In the genomic region with DNA sequence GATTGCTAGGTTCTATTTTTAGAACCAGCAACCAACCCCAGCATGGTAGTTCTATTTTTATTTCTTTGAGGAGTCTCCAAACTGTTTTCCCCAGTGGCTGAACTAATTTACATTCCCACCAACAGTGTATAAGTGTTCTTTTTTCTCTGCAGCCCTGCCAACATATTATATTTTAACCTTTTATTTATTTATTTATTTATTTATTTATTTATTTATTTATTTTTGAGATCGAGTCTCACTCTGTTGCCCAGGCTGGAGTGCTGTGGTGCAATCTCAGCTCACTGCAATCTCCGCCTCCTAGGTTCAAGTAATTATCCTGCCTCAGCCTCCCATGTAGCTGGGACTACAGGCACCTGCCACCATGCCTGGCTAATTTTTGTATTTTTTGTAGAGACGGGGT, we compare ENCODE assay signal across 3 cellular contexts.
DNase-seq lines count a peak whose midpoint lies in the region; ATAC-seq, FAIRE-seq and TF ChIP-seq lines count a peak whose summit lies in the region.
"Not testable (repeated sequence)": the region's sequence is repeated elsewhere in the genome, so short reads cannot be mapped to it uniquely, and the experiment has no call there.

No MANE protein-coding gene starts in this region.

- ATAC-seq in A549: not testable (repeated sequence)

- not testable (repeated sequence) for H3K36me3 ChIP-seq in HEK293 (ENCODE audit: control insufficient read depth in 2 of 2, insufficient read depth in 1 of 2, low read length in 2 of 2)

- not testable (repeated sequence) for TF ChIP-seq EP300 in A549 (IDR thresholded peaks at IDR 0.05)

- POLR2A ChIA-PET in A549 (lab: Yijun Ruan, JAX); HEK293 (lab: Yijun Ruan, JAX): not testable (repeated sequence)

- 98% methylated on average over 3 of the region's 3 CpGs for WGBS in A549 (ENCODE audit: missing lambda C conversion rate)

- H3K4me1 ChIP-seq in A549; HEK293 (ENCODE audit: control insufficient read depth, insufficient read depth, low read length): not testable (repeated sequence)

- not testable (repeated sequence) for H3K4me3 ChIP-seq in A549; HEK293 (ENCODE audit: low read depth, low read length)

- not testable (repeated sequence) for H3K9me3 ChIP-seq in A549; HEK293 (ENCODE audit: control insufficient read depth, insufficient read depth, low read depth, low read length)

- not testable (repeated sequence) for TF ChIP-seq CTCF in A549 (IDR thresholded peaks at IDR 0.05); HEK293 (tag by site-specific recombination; IDR thresholded peaks at IDR 0.05)

- not testable (repeated sequence) for DNase-seq in A549 (ENCODE audit: low read depth in 1 of 2, low spot score in 1 of 2)
- peak; percentile 15 for DNase-seq in myocyte (ENCODE audit: low read depth)

- CTCF ChIA-PET in A549 (lab: Yijun Ruan, JAX); HEK293 (lab: Yijun Ruan, JAX): not testable (repeated sequence)

- not testable (repeated sequence) for H3K4me2 ChIP-seq in A549

- FAIRE-seq in A549 (lab: Jason Lieb, UNC): not testable (repeated sequence)

- not testable (repeated sequence) for TF ChIP-seq POLR2A in A549 (IDR thresholded peaks at IDR 0.05; ENCODE audit: low read length)

- not testable (repeated sequence) for TF ChIP-seq RAD21 in A549 (conservative IDR thresholded peaks at IDR 0.05 in 1 of 2, IDR thresholded peaks at IDR 0.05 in 1 of 2)

- not testable (repeated sequence) for H3K27ac ChIP-seq in A549; HEK293 (ENCODE audit: extremely low read depth, low read depth, low read length)

TF ChIP-seq in A549, 52 proteins besides CTCF, POLR2A, EP300 and RAD21:
- TF ChIP-seq ZC3H11A (IDR thresholded peaks at IDR 0.05): peak; percentile 42

TF ChIP-seq in HEK293, 187 proteins besides CTCF, POLR2A, EP300 and RAD21 (continues in another document):
- peak; percentile 30 for TF ChIP-seq ZNF510 (tag by site-specific recombination; IDR thresholded peaks at IDR 0.05; ENCODE audit: insufficient replicate concordance)
- TF ChIP-seq, protein P1, sequence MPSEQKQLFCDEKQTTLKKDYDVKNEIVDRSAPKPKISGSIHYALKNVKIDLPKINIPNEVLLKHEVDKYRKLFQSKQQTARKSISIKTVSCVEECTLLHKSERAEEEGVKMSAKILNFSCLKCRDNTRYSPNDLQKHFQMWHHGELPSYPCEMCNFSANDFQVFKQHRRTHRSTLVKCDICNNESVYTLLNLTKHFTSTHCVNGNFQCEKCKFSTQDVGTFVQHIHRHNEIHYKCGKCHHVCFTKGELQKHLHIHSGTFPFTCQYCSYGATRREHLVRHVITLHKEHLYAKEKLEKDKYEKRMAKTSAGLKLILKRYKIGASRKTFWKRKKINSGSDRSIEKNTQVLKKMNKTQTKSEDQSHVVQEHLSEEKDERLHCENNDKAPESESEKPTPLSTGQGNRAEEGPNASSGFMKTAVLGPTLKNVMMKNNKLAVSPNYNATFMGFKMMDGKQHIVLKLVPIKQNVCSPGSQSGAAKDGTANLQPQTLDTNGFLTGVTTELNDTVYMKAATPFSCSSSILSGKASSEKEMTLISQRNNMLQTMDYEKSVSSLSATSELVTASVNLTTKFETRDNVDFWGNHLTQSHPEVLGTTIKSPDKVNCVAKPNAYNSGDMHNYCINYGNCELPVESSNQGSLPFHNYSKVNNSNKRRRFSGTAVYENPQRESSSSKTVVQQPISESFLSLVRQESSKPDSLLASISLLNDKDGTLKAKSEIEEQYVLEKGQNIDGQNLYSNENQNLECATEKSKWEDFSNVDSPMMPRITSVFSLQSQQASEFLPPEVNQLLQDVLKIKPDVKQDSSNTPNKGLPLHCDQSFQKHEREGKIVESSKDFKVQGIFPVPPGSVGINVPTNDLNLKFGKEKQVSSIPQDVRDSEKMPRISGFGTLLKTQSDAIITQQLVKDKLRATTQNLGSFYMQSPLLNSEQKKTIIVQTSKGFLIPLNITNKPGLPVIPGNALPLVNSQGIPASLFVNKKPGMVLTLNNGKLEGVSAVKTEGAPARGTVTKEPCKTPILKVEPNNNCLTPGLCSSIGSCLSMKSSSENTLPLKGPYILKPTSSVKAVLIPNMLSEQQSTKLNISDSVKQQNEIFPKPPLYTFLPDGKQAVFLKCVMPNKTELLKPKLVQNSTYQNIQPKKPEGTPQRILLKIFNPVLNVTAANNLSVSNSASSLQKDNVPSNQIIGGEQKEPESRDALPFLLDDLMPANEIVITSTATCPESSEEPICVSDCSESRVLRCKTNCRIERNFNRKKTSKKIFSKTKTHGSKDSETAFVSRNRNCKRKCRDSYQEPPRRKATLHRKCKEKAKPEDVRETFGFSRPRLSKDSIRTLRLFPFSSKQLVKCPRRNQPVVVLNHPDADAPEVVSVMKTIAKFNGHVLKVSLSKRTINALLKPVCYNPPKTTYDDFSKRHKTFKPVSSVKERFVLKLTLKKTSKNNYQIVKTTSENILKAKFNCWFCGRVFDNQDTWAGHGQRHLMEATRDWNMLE (tag by site-specific recombination; conservative IDR thresholded peaks at IDR 0.05; ENCODE audit: low read depth): peak; percentile 83
- 0 out of 2 replicates have a peak, but pooled peaks have one; percentile 60 for TF ChIP-seq ZNF202 (tag by site-specific recombination; IDR thresholded peaks at IDR 0.05; ENCODE audit: borderline replicate concordance)
- peak; percentile 50 for TF ChIP-seq ZNF623 (tag by site-specific recombination; IDR thresholded peaks at IDR 0.05)
- TF ChIP-seq ZNF426 (tag by site-specific recombination; IDR thresholded peaks at IDR 0.05): peak; percentile 74
- TF ChIP-seq, protein P2, sequence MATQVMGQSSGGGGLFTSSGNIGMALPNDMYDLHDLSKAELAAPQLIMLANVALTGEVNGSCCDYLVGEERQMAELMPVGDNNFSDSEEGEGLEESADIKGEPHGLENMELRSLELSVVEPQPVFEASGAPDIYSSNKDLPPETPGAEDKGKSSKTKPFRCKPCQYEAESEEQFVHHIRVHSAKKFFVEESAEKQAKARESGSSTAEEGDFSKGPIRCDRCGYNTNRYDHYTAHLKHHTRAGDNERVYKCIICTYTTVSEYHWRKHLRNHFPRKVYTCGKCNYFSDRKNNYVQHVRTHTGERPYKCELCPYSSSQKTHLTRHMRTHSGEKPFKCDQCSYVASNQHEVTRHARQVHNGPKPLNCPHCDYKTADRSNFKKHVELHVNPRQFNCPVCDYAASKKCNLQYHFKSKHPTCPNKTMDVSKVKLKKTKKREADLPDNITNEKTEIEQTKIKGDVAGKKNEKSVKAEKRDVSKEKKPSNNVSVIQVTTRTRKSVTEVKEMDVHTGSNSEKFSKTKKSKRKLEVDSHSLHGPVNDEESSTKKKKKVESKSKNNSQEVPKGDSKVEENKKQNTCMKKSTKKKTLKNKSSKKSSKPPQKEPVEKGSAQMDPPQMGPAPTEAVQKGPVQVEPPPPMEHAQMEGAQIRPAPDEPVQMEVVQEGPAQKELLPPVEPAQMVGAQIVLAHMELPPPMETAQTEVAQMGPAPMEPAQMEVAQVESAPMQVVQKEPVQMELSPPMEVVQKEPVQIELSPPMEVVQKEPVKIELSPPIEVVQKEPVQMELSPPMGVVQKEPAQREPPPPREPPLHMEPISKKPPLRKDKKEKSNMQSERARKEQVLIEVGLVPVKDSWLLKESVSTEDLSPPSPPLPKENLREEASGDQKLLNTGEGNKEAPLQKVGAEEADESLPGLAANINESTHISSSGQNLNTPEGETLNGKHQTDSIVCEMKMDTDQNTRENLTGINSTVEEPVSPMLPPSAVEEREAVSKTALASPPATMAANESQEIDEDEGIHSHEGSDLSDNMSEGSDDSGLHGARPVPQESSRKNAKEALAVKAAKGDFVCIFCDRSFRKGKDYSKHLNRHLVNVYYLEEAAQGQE (tag by site-specific recombination; IDR thresholded peaks at IDR 0.05): peak; percentile 61
- TF ChIP-seq, protein P3, sequence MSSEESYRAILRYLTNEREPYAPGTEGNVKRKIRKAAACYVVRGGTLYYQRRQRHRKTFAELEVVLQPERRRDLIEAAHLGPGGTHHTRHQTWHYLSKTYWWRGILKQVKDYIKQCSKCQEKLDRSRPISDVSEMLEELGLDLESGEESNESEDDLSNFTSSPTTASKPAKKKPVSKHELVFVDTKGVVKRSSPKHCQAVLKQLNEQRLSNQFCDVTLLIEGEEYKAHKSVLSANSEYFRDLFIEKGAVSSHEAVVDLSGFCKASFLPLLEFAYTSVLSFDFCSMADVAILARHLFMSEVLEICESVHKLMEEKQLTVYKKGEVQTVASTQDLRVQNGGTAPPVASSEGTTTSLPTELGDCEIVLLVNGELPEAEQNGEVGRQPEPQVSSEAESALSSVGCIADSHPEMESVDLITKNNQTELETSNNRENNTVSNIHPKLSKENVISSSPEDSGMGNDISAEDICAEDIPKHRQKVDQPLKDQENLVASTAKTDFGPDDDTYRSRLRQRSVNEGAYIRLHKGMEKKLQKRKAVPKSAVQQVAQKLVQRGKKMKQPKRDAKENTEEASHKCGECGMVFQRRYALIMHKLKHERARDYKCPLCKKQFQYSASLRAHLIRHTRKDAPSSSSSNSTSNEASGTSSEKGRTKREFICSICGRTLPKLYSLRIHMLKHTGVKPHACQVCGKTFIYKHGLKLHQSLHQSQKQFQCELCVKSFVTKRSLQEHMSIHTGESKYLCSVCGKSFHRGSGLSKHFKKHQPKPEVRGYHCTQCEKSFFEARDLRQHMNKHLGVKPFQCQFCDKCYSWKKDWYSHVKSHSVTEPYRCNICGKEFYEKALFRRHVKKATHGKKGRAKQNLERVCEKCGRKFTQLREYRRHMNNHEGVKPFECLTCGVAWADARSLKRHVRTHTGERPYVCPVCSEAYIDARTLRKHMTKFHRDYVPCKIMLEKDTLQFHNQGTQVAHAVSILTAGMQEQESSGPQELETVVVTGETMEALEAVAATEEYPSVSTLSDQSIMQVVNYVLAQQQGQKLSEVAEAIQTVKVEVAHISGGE (tag by site-specific recombination; conservative IDR thresholded peaks at IDR 0.05; ENCODE audit: low read depth): peak; percentile 66
- TF ChIP-seq ZNF664 (tag by site-specific recombination; IDR thresholded peaks at IDR 0.05): 0 out of 2 replicates have a peak, but pooled peaks have one; percentile 34
- TF ChIP-seq ZNF654 (tag by site-specific recombination; IDR thresholded peaks at IDR 0.05; ENCODE audit: low read depth): peak; percentile 13; the same call in 1 of the 2 replicates
- TF ChIP-seq ZBTB8A (tag by site-specific recombination; IDR thresholded peaks at IDR 0.05): peak; percentile 45
- 0 out of 2 replicates have a peak, but pooled peaks have one; percentile 25 for TF ChIP-seq ZNF558 (tag by site-specific recombination; IDR thresholded peaks at IDR 0.05)
- peak; percentile 59; the same call in 1 of the 2 replicates for TF ChIP-seq ZNF140 (tag by site-specific recombination; IDR thresholded peaks at IDR 0.05)
- TF ChIP-seq ZNF555 (tag by site-specific recombination; conservative IDR thresholded peaks at IDR 0.05): peak; percentile 67
- TF ChIP-seq ZNF530 (tag by site-specific recombination; IDR thresholded peaks at IDR 0.05; ENCODE audit: low read depth): 0 out of 2 replicates have a peak, but pooled peaks have one; percentile 40
